ENCODE assay signal across 13 cellular contexts in the genomic region with DNA sequence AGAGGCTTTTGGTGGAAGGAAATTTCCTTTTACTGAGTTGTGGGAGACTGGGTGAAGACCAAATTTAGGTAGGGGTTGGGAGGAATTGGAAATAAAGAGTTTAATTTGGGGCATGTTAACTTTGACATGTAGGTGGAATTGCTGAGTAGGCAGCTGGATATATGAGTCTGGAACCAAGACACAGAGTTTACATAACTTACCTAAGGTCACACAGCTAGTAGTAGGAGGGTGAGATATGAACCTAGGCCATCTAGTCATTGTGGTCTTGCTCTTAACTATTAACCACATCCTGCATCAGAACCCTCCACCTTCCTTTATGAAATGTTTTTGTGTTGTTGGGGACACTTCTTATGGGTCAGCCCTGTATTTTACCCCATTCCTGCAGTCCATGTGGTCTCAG.
DNase-seq lines count a peak whose midpoint lies in the region; ATAC-seq and TF ChIP-seq lines count a peak whose summit lies in the region.
"Had no signal": no experiment of that assay in that cellular context is flagged by ENCODE, and none has a peak within 500 bp of the region (broad histone marks: within the 10 kb centered on the region; RNA-seq: fewer than 3 reads in every experiment).

No MANE protein-coding gene starts in this region.

- H3K4me1 ChIP-seq in tibial artery (peaks cover 0 to 4% (median 0%) of the 10 kb centered on the region in 4 donors), smooth muscle cell (ENCODE audit: low read depth) (no peaks in the 10 kb centered on the region)

- no peak overlapping the region for H2AFZ ChIP-seq in smooth muscle cell (ENCODE audit: low read depth)
- H2AFZ ChIP-seq: PC-9 had no signal

- no peak overlapping the region for H3K4me3 Mint-ChIP-seq in activated CD4-positive, alpha-beta memory T cell treated with anti-CD3 and anti-CD28 coated beads for 36 hours
- H3K4me3 Mint-ChIP-seq in activated CD4-positive, alpha-beta T cell treated with anti-CD3 and anti-CD28 coated beads, Interleukin-2, amount 10 ng/mL, durations not matched to agents 24 days and 14 days, result no peak overlapping the region

- no peaks in the 10 kb centered on the region for H3K27me3 ChIP-seq in tibial artery
- H3K27me3 ChIP-seq in smooth muscle cell (ENCODE audit: low read depth), result peaks cover 48% of the 10 kb centered on the region

- no peaks in the 10 kb centered on the region for H3K27me3 Mint-ChIP-seq in activated CD4-positive, alpha-beta memory T cell treated with anti-CD3 and anti-CD28 coated beads for 36 hours
- peaks cover 17% of the 10 kb centered on the region for H3K27me3 Mint-ChIP-seq in activated CD4-positive, alpha-beta T cell treated with anti-CD3 and anti-CD28 coated beads, Interleukin-2, amount 10 ng/mL, durations not matched to agents 24 days and 14 days

- intact Hi-C loops in tibial artery (cut with DNase I; ENCODE audit: low total_unique reads), result no loop called here
- intact Hi-C loops in activated CD4-positive, alpha-beta memory T cell treated with anti-CD3 and anti-CD28 coated beads for 36 hours (cut with micrococcal nuclease), result loop anchor here (2.0 kb wide), 1 partner anchor 23 kb away; no protein-coding TSS in a partner anchor
- intact Hi-C loops in activated CD4-positive, alpha-beta T cell treated with anti-CD3 and anti-CD28 coated beads, Interleukin-2, amount 10 ng/mL, durations not matched to agents 24 days and 14 days (cut with micrococcal nuclease), result no loop called here

- H3K36me3 ChIP-seq in tibial artery, result no peaks in the 10 kb centered on the region
- no peaks in the 10 kb centered on the region for H3K36me3 ChIP-seq in smooth muscle cell (ENCODE audit: low read depth)

- no peak overlapping the region for H3K4me2 ChIP-seq in smooth muscle cell
- H3K4me2 ChIP-seq: PC-9 had no signal

- no peaks in the 10 kb centered on the region for H3K9me3 Mint-ChIP-seq in activated CD4-positive, alpha-beta memory T cell treated with anti-CD3 and anti-CD28 coated beads for 36 hours
- H3K9me3 Mint-ChIP-seq in activated CD4-positive, alpha-beta T cell treated with anti-CD3 and anti-CD28 coated beads, Interleukin-2, amount 10 ng/mL, durations not matched to agents 24 days and 14 days, result no peaks in the 10 kb centered on the region

- no peak overlapping the region for H3K9ac ChIP-seq in smooth muscle cell (ENCODE audit: low read depth)

- peak; percentile 86 for ATAC-seq in GM18498 (IDR thresholded peaks at IDR 0.05; ENCODE audit: unreplicated experiment)
- ATAC-seq in GM19372 (IDR thresholded peaks at IDR 0.05; ENCODE audit: low read depth, unreplicated experiment), result peak; percentile 74
- ATAC-seq in HG02798 (IDR thresholded peaks at IDR 0.05; ENCODE audit: poor library complexity, unreplicated experiment), result peak; percentile 67
- ATAC-seq in HG03469 (IDR thresholded peaks at IDR 0.05; ENCODE audit: unreplicated experiment), result peak; percentile 83

- H3K27ac Mint-ChIP-seq in activated CD4-positive, alpha-beta memory T cell treated with anti-CD3 and anti-CD28 coated beads for 36 hours, result no peak overlapping the region
- no peak overlapping the region for H3K27ac Mint-ChIP-seq in activated CD4-positive, alpha-beta T cell treated with anti-CD3 and anti-CD28 coated beads, Interleukin-2, amount 10 ng/mL, durations not matched to agents 24 days and 14 days

- DNase-seq in tibial artery (no peak), smooth muscle cell (lab: John Stamatoyannopoulos, UW; ENCODE audit: unreplicated experiment) (no peak)
- no peak for DNase-seq in activated CD4-positive, alpha-beta memory T cell treated with anti-CD3 and anti-CD28 coated beads for 36 hours
- DNase-seq in activated CD4-positive, alpha-beta T cell treated with anti-CD3 and anti-CD28 coated beads, Interleukin-2, amount 10 ng/mL, durations not matched to agents 24 days and 14 days, result no peak
- DNase-seq: activated naive CD4-positive, alpha-beta T cell treated with Interleukin-2 at 50 U/mL for 16 hours; C1 segment of cervical spinal cord; NCI-H1694; PC-9; stimulated activated CD4-positive, alpha-beta T cell treated with anti-CD3 and anti-CD28 coated beads, Interleukin-2, amount 100 ng/mL, for 24 hours had no signal

- H3F3A ChIP-seq in smooth muscle cell (ENCODE audit: low read depth), result no peaks in the 10 kb centered on the region

- TF ChIP-seq CTCF in tibial artery (IDR thresholded peaks at IDR 0.05) (no peak), smooth muscle cell (IDR thresholded peaks at IDR 0.05; ENCODE audit: borderline replicate concordance, insufficient read depth, poor library complexity, severe bottlenecking) (no peak)

- H3K27ac ChIP-seq in tibial artery (no peak overlapping the region), smooth muscle cell (ENCODE audit: low read depth) (no peak overlapping the region)
- H3K27ac ChIP-seq: PC-9 had no signal

- H3K9me3 ChIP-seq in tibial artery (no peaks in the 10 kb centered on the region), smooth muscle cell (replicated peaks; ENCODE audit: low read depth) (no peaks in the 10 kb centered on the region)

- CTCF ChIA-PET in activated CD4-positive, alpha-beta memory T cell treated with anti-CD3 and anti-CD28 coated beads for 36 hours (lab: Charles Lee), result no interaction called here

- H3K4me3 ChIP-seq in tibial artery, result no peak overlapping the region
- no peak overlapping the region for H3K4me3 ChIP-seq in smooth muscle cell
- H3K4me3 ChIP-seq: PC-9 had no signal

- peaks cover 32% of the 10 kb centered on the region for H3K4me1 Mint-ChIP-seq in activated CD4-positive, alpha-beta memory T cell treated with anti-CD3 and anti-CD28 coated beads for 36 hours (ENCODE audit: low read depth)
- peaks cover 20% of the 10 kb centered on the region for H3K4me1 Mint-ChIP-seq in activated CD4-positive, alpha-beta T cell treated with anti-CD3 and anti-CD28 coated beads, Interleukin-2, amount 10 ng/mL, durations not matched to agents 24 days and 14 days

- H3K36me3 Mint-ChIP-seq in activated CD4-positive, alpha-beta memory T cell treated with anti-CD3 and anti-CD28 coated beads for 36 hours, result no peaks in the 10 kb centered on the region
- no peaks in the 10 kb centered on the region for H3K36me3 Mint-ChIP-seq in activated CD4-positive, alpha-beta T cell treated with anti-CD3 and anti-CD28 coated beads, Interleukin-2, amount 10 ng/mL, durations not matched to agents 24 days and 14 days (ENCODE audit: low read depth)

- no peaks in the 10 kb centered on the region for H4K20me1 ChIP-seq in smooth muscle cell (ENCODE audit: low read depth)

- POLR2A ChIA-PET in activated CD4-positive, alpha-beta memory T cell treated with anti-CD3 and anti-CD28 coated beads for 36 hours (lab: Charles Lee), result interaction anchor here (0.6 to 1.1 kb wide), 2 partner anchors 22 to 99 kb away, joined by 3 to 5 read pairs; no protein-coding TSS in a partner anchor

- H3K79me2 ChIP-seq in smooth muscle cell (ENCODE audit: low read depth), result no peaks in the 10 kb centered on the region
